In genomic region chr10:33155720-33156638, GRCh38 we compare ENCODE assay signal across 9 cellular contexts.
A peak's percentile ranks its signal among the peaks of the same experiment; 100 is the strongest.
DNase-seq lines count a peak whose midpoint lies in the region; ATAC-seq and TF ChIP-seq lines count a peak whose summit lies in the region.
"Had no signal": no experiment of that assay in that cellular context is flagged by ENCODE, and none has a peak within 500 bp of the region (broad histone marks: within the 10 kb centered on the region; RNA-seq: fewer than 3 reads in every experiment).

No MANE protein-coding gene starts in this region.

- H3K9me3 ChIP-seq in psoas muscle, result no peaks in the 10 kb centered on the region
- H3K9me3 ChIP-seq: BLaER1 treated with 17β-estradiol and CSF1 and Interleukin-3, amounts not matched to agents 10 nM and 100 nM had no signal

- no peak overlapping the region for H3K27ac ChIP-seq in psoas muscle
- H3K27ac ChIP-seq: BLaER1 treated with 17β-estradiol and CSF1 and Interleukin-3, amounts not matched to agents 10 nM and 100 nM had no signal

- H3K4me3 ChIP-seq in epithelial cell of proximal tubule (ENCODE audit: low read depth, low read length) (no peak overlapping the region), psoas muscle (no peak overlapping the region)
- H3K4me3 ChIP-seq: BLaER1 treated with 17β-estradiol and CSF1 and Interleukin-3, amounts not matched to agents 10 nM and 100 nM had no signal

- H3K36me3 ChIP-seq in psoas muscle (ENCODE audit: insufficient read depth in 1 of 2, low read depth in 1 of 2), result no peaks in the 10 kb centered on the region
- H3K36me3 ChIP-seq: BLaER1 treated with 17β-estradiol and CSF1 and Interleukin-3, amounts not matched to agents 10 nM and 100 nM had no signal

- DNase-seq in NCI-H1694 treated with DMSO at 0.1 percent for 48 hours (lab: John Stamatoyannopoulos, UW) (peak; percentile 10), NCI-H1694 (lab: John Stamatoyannopoulos, UW) (no peak), SW480 (ENCODE audit: low spot score) (peak; percentile 64), epithelial cell of proximal tubule (ENCODE audit: low read depth) (peak; percentile 99), psoas muscle (no peak), posterior cingulate gyrus (no peak)

- TF ChIP-seq CTCF in epithelial cell of proximal tubule (conservative IDR thresholded peaks at IDR 0.05; ENCODE audit: low read depth, low read length) (peak; percentile 87), psoas muscle (IDR thresholded peaks at IDR 0.05) (peak; percentile 22)

- ATAC-seq in GM19455 (IDR thresholded peaks at IDR 0.05; ENCODE audit: unreplicated experiment) (peak; percentile 62), HG03521 (IDR thresholded peaks at IDR 0.05; ENCODE audit: unreplicated experiment) (peak; percentile 61), psoas muscle (no peak)

- intact Hi-C loops in psoas muscle (cut with DNase I), result no loop called here
- intact Hi-C loops in posterior cingulate gyrus (cut with DNase I), result no loop called here

- no peaks in the 10 kb centered on the region for H3K27me3 ChIP-seq in psoas muscle (ENCODE audit: insufficient read depth in 3 of 3, low read length in 2 of 3)
- H3K27me3 ChIP-seq: BLaER1 treated with 17β-estradiol and CSF1 and Interleukin-3, amounts not matched to agents 10 nM and 100 nM had no signal

- H3K4me1 ChIP-seq in psoas muscle, result no peaks in the 10 kb centered on the region

- WGBS in psoas muscle, 3 donors, result 71 to 79% (median 72%) methylated on average over 10 of the region's 10 CpGs

Comparison
In these comparisons a context has a peak if more than half of its experiments do, and no peak if none do; other contexts are left out.
1. DNase-seq: peak in NCI-H1694 treated with DMSO at 0.1 percent for 48 hours (single experiment), SW480 (single experiment) and epithelial cell of proximal tubule (single experiment); none in NCI-H1694 (single experiment), psoas muscle (0 of 2) and posterior cingulate gyrus (0 of 10).
2. ATAC-seq: peak in GM19455 (single experiment) and HG03521 (single experiment); none in psoas muscle (0 of 4).